2 cellular contexts compared by ENCODE assay signal in genomic region chr4:73891326-73891725, GRCh38.
TF ChIP-seq lines count a peak whose summit lies in the region.

No MANE protein-coding gene starts in this region.

TF ChIP-seq in A549, 52 proteins besides CTCF, POLR2A, EP300 and RAD21:
- TF ChIP-seq FOXS1 (CRISPR knock-in tag; IDR thresholded peaks at IDR 0.05) (no peak), EHMT2 (IDR thresholded peaks at IDR 0.05; ENCODE audit: low read depth) (no peak), REST (IDR thresholded peaks at IDR 0.05) (no peak), HOXA7 (CRISPR knock-in tag; IDR thresholded peaks at IDR 0.05) (no peak), ZC3H11A (IDR thresholded peaks at IDR 0.05) (no peak), HDAC2 (IDR thresholded peaks at IDR 0.05) (no peak), CHD4 (IDR thresholded peaks at IDR 0.05; ENCODE audit: borderline replicate concordance) (no peak), JUN (IDR thresholded peaks at IDR 0.05) (no peak), PHF8 (IDR thresholded peaks at IDR 0.05; ENCODE audit: borderline replicate concordance, low read depth) (no peak), USF2 (IDR thresholded peaks at IDR 0.05) (no peak), ATOH8 (CRISPR knock-in tag; IDR thresholded peaks at IDR 0.05; ENCODE audit: low read depth) (no peak), TFCP2L1 (CRISPR knock-in tag; IDR thresholded peaks at IDR 0.05) (no peak), SREBF2 (IDR thresholded peaks at IDR 0.05) (no peak), CBX8 (IDR thresholded peaks at IDR 0.05) (no peak), HOXB13 (CRISPR knock-in tag; IDR thresholded peaks at IDR 0.05; ENCODE audit: low read depth) (no peak), HEYL (CRISPR knock-in tag; IDR thresholded peaks at IDR 0.05) (no peak)

TF ChIP-seq in IMR-90, 13 proteins besides CTCF, POLR2A, EP300 and RAD21:
- TF ChIP-seq MAZ (IDR thresholded peaks at IDR 0.05; ENCODE audit: borderline replicate concordance, low read depth, low read length) (no peak), MXI1 (IDR thresholded peaks at IDR 0.05; ENCODE audit: borderline replicate concordance, low read depth, low read length) (no peak), CEBPB (IDR thresholded peaks at IDR 0.05; ENCODE audit: low read depth, low read length) (no peak), MAFK (IDR thresholded peaks at IDR 0.05; ENCODE audit: low read depth, low read length) (no peak), USF2 (IDR thresholded peaks at IDR 0.05; ENCODE audit: low read depth, low read length) (no peak), RFX5 (IDR thresholded peaks at IDR 0.05; ENCODE audit: low read depth, low read length) (no peak), NFE2L2 (IDR thresholded peaks at IDR 0.05; ENCODE audit: low read depth, low read length) (no peak), CHD1 (IDR thresholded peaks at IDR 0.05; ENCODE audit: low read depth, low read length) (no peak), SMC3 (IDR thresholded peaks at IDR 0.05; ENCODE audit: low read depth, low read length) (no peak), ELK1 (IDR thresholded peaks at IDR 0.05; ENCODE audit: borderline replicate concordance, low read depth, low read length) (no peak), FOS (IDR thresholded peaks at IDR 0.05; ENCODE audit: low read depth, low read length) (no peak), RCOR1 (IDR thresholded peaks at IDR 0.05; ENCODE audit: insufficient replicate concordance, low read length) (no peak), BHLHE40 (IDR thresholded peaks at IDR 0.05; ENCODE audit: low read depth, low read length) (no peak)
